Comparison of ENCODE assay signal across 20 cellular contexts in the genomic region with DNA sequence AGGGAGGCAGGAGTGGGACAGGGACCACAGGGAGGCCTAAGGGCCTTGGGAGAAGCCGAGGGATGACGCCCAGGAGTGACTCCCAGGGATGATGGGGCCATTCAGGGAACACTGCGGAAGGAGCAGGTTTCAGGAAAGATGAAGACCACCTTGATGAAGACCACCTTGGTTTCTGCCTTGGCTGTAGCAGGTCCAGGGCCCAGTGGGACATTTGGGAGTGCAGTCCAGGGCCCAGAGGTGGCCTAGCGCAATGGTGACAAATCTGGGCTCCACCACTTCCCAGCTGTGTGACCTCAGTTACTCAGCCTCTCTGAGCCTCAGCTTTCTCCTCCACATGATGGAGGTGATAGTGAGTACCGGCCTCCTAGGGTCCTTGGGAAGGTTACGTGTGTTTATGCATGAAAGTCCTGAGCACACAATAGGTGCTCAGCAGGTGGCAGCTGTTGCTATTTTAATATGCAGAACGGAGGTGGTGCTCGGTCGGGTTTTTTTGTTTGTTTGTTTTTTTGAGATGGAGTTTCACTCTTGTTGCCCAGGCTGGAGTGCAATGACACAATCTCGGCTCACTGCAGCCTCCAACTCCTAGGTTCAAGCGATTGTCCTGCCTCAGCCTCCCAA. TPM values are rescaled to one million over a fixed set of nuclear protein-coding genes. Genes with fewer than 3 reads are reported as not detected.
"Had no signal": no experiment of that assay in that cellular context is flagged by ENCODE, and none has a peak within 500 bp of the region (broad histone marks: within the 10 kb centered on the region; RNA-seq: fewer than 3 reads in every experiment).

No MANE protein-coding gene starts in this region.

- H3K9me3 ChIP-seq: ascending aorta, lower lobe of right lung, tibial artery had no signal

- H3K27me3 ChIP-seq: ascending aorta, hepatocyte had no signal

- H2AFZ ChIP-seq: hepatocyte had no signal

- H3K4me2 ChIP-seq: hepatocyte had no signal

- FAIRE-seq: bronchial epithelial cell, endometrium, urothelium cell line had no signal

- DNase-seq: activated CD4-positive, alpha-beta T cell treated with anti-CD3 and anti-CD28 coated beads, Interleukin-2, amount 50 U/mL, for 48 hours; activated naive CD4-positive, alpha-beta T cell treated with anti-CD3 and anti-CD28 coated beads, Interleukin-2, amount 10 ng/mL, durations not matched to agents 7 days and 5 days; activated T-cell treated with anti-CD3 and anti-CD28 coated beads, Interleukin-2, amount 50 U/mL, for 24 hours; dermis blood vessel endothelial cell; left colon; lower lobe of right lung; tibial artery had no signal

- ATAC-seq: left colon; stimulated activated memory B cell treated with anti-CD40 and anti-IgM and Interleukin-4, amounts not matched to agents 10 μg/mL and 1 μg/mL and 100 μg/mL, for 72 hours had no signal

- H3K79me2 ChIP-seq: hepatocyte had no signal

- H3K4me3 ChIP-seq: ascending aorta, hepatocyte, lower lobe of right lung, tibial artery had no signal

- H3K36me3 ChIP-seq: ascending aorta, lower lobe of right lung, tibial artery had no signal

- H3K27ac ChIP-seq: ascending aorta, hepatocyte, lower lobe of right lung, tibial artery, VCaP had no signal

- H3K4me1 ChIP-seq: ascending aorta, lower lobe of right lung, tibial artery had no signal

RNA-seq across cellular contexts. Expression of gene TSGA10IP, which starts 0.8 kb away (rescaled TPM):
- total RNA-seq: ascending aorta; bronchial epithelial cell; cerebellum; dermis blood vessel endothelial cell; hepatocyte; left colon; lower lobe of right lung; mesothelial cell of epicardium; subcutaneous adipose tissue; T-helper 1 cell treated with Interleukin-12 subunit alpha and Interleukin-12 subunit beta and Interleukin-4 antibody, amounts not matched to agents 30 ng/mL and 1 ng/mL, for 36 hours had no signal
- polyA plus RNA-seq: esophagus, hepatocyte had no signal

RNA-seq across cellular contexts. Expression of gene FOSL1, which starts 45.9 kb away (rescaled TPM):
- total RNA-seq: cerebellum had no signal
- polyA plus RNA-seq: neural cell had no signal
